In genomic region chr16:88642881-88643545, GRCh38 we compare ENCODE assay signal across 22 cellular contexts. TPM values are rescaled to one million over a fixed set of nuclear protein-coding genes. Genes with fewer than 3 reads are reported as not detected.
"Had no signal": no experiment of that assay in that cellular context is flagged by ENCODE, and none has a peak within 500 bp of the region (broad histone marks: within the 10 kb centered on the region; RNA-seq: fewer than 3 reads in every experiment).

No MANE protein-coding gene starts in this region.

- H3K4me3 Mint-ChIP-seq: activated CD4-positive, alpha-beta memory T cell treated with anti-CD3 and anti-CD28 coated beads for 36 hours; activated naive CD8-positive, alpha-beta T cell; dendritic cell treated with granulocyte-macrophage colony-stimulating factor and Interleukin-4, amounts not matched to agents 40 ng/mL and 50 ng/mL, for 4 days; naive thymus-derived CD8-positive, alpha-beta T cell; stimulated activated naive CD8-positive, alpha-beta T cell treated with anti-CD3 and anti-CD28 coated beads, Interleukin-15, amount 100 ng/mL, for 72 hours had no signal

- H3K9me3 ChIP-seq: esophagus muscularis mucosa, heart right ventricle, suprapubic skin, transverse colon, uterus had no signal

- H3K9me3 Mint-ChIP-seq: activated CD4-positive, alpha-beta memory T cell treated with anti-CD3 and anti-CD28 coated beads for 36 hours; dendritic cell treated with granulocyte-macrophage colony-stimulating factor and Interleukin-4, amounts not matched to agents 40 ng/mL and 50 ng/mL, for 4 days; naive thymus-derived CD8-positive, alpha-beta T cell; stimulated activated naive CD8-positive, alpha-beta T cell treated with anti-CD3 and anti-CD28 coated beads, Interleukin-15, amount 100 ng/mL, for 72 hours had no signal

- H3K4me1 ChIP-seq: uterus had no signal

- H3K27ac ChIP-seq: esophagus muscularis mucosa, heart right ventricle, suprapubic skin, transverse colon, uterus had no signal

- H3K36me3 Mint-ChIP-seq: activated naive CD8-positive, alpha-beta T cell had no signal

- FAIRE-seq: endothelial cell of umbilical vein, TTC549 had no signal

- H3K27ac Mint-ChIP-seq: activated CD4-positive, alpha-beta memory T cell treated with anti-CD3 and anti-CD28 coated beads for 36 hours; activated naive CD8-positive, alpha-beta T cell; stimulated activated naive CD8-positive, alpha-beta T cell treated with anti-CD3 and anti-CD28 coated beads, Interleukin-15, amount 100 ng/mL, for 72 hours had no signal

- H3K36me3 ChIP-seq: transverse colon, uterus had no signal

- ATAC-seq: heart right ventricle; left ventricle myocardium superior; naive thymus-derived CD8-positive, alpha-beta T cell; stimulated activated naive CD8-positive, alpha-beta T cell treated with anti-CD3 and anti-CD28 coated beads, Interleukin-15, amount 100 ng/mL, for 72 hours had no signal

- H3K27me3 Mint-ChIP-seq: activated naive CD8-positive, alpha-beta T cell had no signal

- DNase-seq: activated CD4-positive, alpha-beta memory T cell treated with anti-CD3 and anti-CD28 coated beads for 36 hours; activated CD4-positive, alpha-beta T cell treated with anti-CD3 and anti-CD28 coated beads for 4 hours; activated T-cell treated with anti-CD3 and anti-CD28 coated beads for 4 hours; amniotic stem cell; effector CD8-positive, alpha-beta T cell; heart right ventricle; immature natural killer cell; mesenchymal stem cell; naive thymus-derived CD8-positive, alpha-beta T cell; nucleus accumbens; stimulated activated CD4-positive, alpha-beta T cell treated with anti-CD3 and anti-CD28 coated beads, Interleukin-2, amount 100 ng/mL, for 24 hours; stimulated activated naive CD8-positive, alpha-beta T cell treated with anti-CD3 and anti-CD28 coated beads, Interleukin-15, amount 100 ng/mL, for 72 hours; transverse colon; uterus had no signal

- H3K4me3 ChIP-seq: esophagus muscularis mucosa, heart right ventricle, suprapubic skin, transverse colon, uterus had no signal

RNA-seq across cellular contexts. Expression of gene IL17C, which starts 4.6 kb away (rescaled TPM):
- total RNA-seq: cerebellum, endothelial cell of umbilical vein, esophagus muscularis mucosa, heart right ventricle, left ventricle myocardium superior, suprapubic skin, transverse colon, uterus had no signal
- polyA plus RNA-seq: heart right ventricle had no signal

RNA-seq across cellular contexts. Expression of gene SNAI3, which starts 43.3 kb away (rescaled TPM):
- total RNA-seq: cerebellum had no signal
